1 cellular context compared by ENCODE assay signal in genomic region chr12:1795785-1796514, GRCh38.
TF ChIP-seq lines count a peak whose summit lies in the region.

No MANE protein-coding gene starts in this region.

TF ChIP-seq in HepG2, 621 proteins besides CTCF, POLR2A, EP300 and RAD21 (continued from another document and continues in another):
- TF ChIP-seq ARID5B (CRISPR knock-in tag; IDR thresholded peaks at IDR 0.05) (no peak; the same call in 1 of the 2 replicates), ZNF329 (CRISPR knock-in tag; IDR thresholded peaks at IDR 0.05; ENCODE audit: low read depth) (0 out of 2 replicates have a peak, but pooled peaks have one; percentile 65), MAZ (IDR thresholded peaks at IDR 0.05; ENCODE audit: borderline replicate concordance, low read depth, low read length) (peak; percentile 47; the same call in 1 of the 2 replicates), MAZ (CRISPR knock-in tag; IDR thresholded peaks at IDR 0.05; ENCODE audit: low read depth) (peak; percentile 94), ZNF343 (CRISPR knock-in tag; IDR thresholded peaks at IDR 0.05) (0 out of 2 replicates have a peak, but pooled peaks have one; percentile 53), ARNT (IDR thresholded peaks at IDR 0.05) (no peak), SMARCE1 (IDR thresholded peaks at IDR 0.05; ENCODE audit: borderline replicate concordance) (no peak), REPIN1 (CRISPR knock-in tag; IDR thresholded peaks at IDR 0.05; ENCODE audit: borderline replicate concordance, low read depth) (peak; percentile 60; the same call in 1 of the 2 replicates), ZNF75D (CRISPR knock-in tag; IDR thresholded peaks at IDR 0.05; ENCODE audit: borderline replicate concordance) (no peak), ZFP36L2 (CRISPR knock-in tag; IDR thresholded peaks at IDR 0.05) (no peak), ZNF609 (CRISPR knock-in tag; IDR thresholded peaks at IDR 0.05; ENCODE audit: borderline replicate concordance) (0 out of 2 replicates have a peak, but pooled peaks have one; percentile 25), ZNF142 (CRISPR knock-in tag; IDR thresholded peaks at IDR 0.05) (peak; percentile 36; the same call in 1 of the 2 replicates), FUBP1 (CRISPR knock-in tag; IDR thresholded peaks at IDR 0.05; ENCODE audit: borderline replicate concordance) (no peak), ZFP91 (CRISPR knock-in tag; IDR thresholded peaks at IDR 0.05; ENCODE audit: borderline replicate concordance) (peak; percentile 83; the same call in 1 of the 2 replicates), MYPOP (CRISPR knock-in tag; IDR thresholded peaks at IDR 0.05) (0 out of 2 replicates have a peak, but pooled peaks have one; percentile 47), NFE2L1 (CRISPR knock-in tag; IDR thresholded peaks at IDR 0.05; ENCODE audit: borderline replicate concordance) (no peak), ZNF556 (CRISPR knock-in tag; IDR thresholded peaks at IDR 0.05; ENCODE audit: borderline replicate concordance) (peak; percentile 86; the same call in 1 of the 2 replicates), JUN (CRISPR knock-in tag; IDR thresholded peaks at IDR 0.05) (0 out of 2 replicates have a peak, but pooled peaks have one; percentile 27), USF2 (IDR thresholded peaks at IDR 0.05; ENCODE audit: low read depth, low read length) (no peak), USF2 (CRISPR knock-in tag; IDR thresholded peaks at IDR 0.05; ENCODE audit: borderline replicate concordance) (no peak)
